Comparison of ENCODE assay signal across 30 cellular contexts in the genomic region with DNA sequence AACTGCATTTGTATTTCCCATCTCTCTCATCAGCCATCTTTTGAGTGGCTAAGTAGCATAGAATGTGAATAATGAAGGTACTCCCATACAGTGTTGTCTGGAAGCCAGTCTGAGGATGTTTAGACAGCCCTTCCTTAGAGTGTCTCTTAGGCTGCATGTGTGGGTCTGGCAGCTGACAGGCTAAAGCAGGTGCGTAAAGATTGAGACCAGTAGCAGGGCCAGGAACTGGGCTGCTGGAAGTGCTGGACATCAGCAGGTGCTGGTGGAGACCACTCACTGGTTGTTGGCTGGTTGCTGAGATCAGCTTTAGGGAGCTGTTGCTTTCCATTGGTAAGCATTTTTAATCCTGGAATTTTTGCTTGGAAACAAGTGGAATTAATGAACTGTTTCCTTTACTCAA.
"Had no signal": no experiment of that assay in that cellular context is flagged by ENCODE, and none has a peak within 500 bp of the region (broad histone marks: within the 10 kb centered on the region; RNA-seq: fewer than 3 reads in every experiment).

No MANE protein-coding gene starts in this region.

- H3K4me3 Mint-ChIP-seq: activated CD4-positive, alpha-beta T cell treated with anti-CD3 and anti-CD28 coated beads, Interleukin-2, amount 10 ng/mL, durations not matched to agents 24 days and 14 days; activated CD8-positive, alpha-beta T cell treated with anti-CD3 and anti-CD28 coated beads for 36 hours; activated naive CD8-positive, alpha-beta T cell treated with anti-CD3 and anti-CD28 coated beads for 36 hours; activated T-cell treated with anti-CD3 and anti-CD28 coated beads, Interleukin-2, amount 50 U/mL, for 72 hours; activated T-helper 17 cell treated with anti-CD3 and anti-CD28 coated beads, Interleukin-2, amount 50 U/mL, for 72 hours; T-helper 2 cell treated with Interferon-gamma antibody and Interleukin-4, amounts not matched to agents 5 μg/mL and 100 μg/mL, for 36 hours had no signal

- H3K4me1 Mint-ChIP-seq: activated CD4-positive, alpha-beta T cell treated with anti-CD3 and anti-CD28 coated beads, Interleukin-2, amount 10 ng/mL, durations not matched to agents 24 days and 14 days; activated T-helper 17 cell treated with anti-CD3 and anti-CD28 coated beads, Interleukin-2, amount 50 U/mL, for 72 hours; IgD-negative memory B cell had no signal

- H3K27me3 Mint-ChIP-seq: activated CD4-positive, alpha-beta T cell treated with anti-CD3 and anti-CD28 coated beads, Interleukin-2, amount 10 ng/mL, durations not matched to agents 24 days and 14 days; activated CD8-positive, alpha-beta T cell treated with anti-CD3 and anti-CD28 coated beads for 36 hours; activated naive CD8-positive, alpha-beta T cell treated with anti-CD3 and anti-CD28 coated beads for 36 hours; activated T-helper 17 cell treated with anti-CD3 and anti-CD28 coated beads, Interleukin-2, amount 50 U/mL, for 72 hours; IgD-negative memory B cell had no signal

- H3K9me3 Mint-ChIP-seq: activated CD4-positive, alpha-beta T cell treated with anti-CD3 and anti-CD28 coated beads, Interleukin-2, amount 10 ng/mL, durations not matched to agents 24 days and 14 days; activated CD8-positive, alpha-beta T cell treated with anti-CD3 and anti-CD28 coated beads for 36 hours; activated naive CD8-positive, alpha-beta T cell treated with anti-CD3 and anti-CD28 coated beads for 36 hours; activated T-cell treated with anti-CD3 and anti-CD28 coated beads, Interleukin-2, amount 50 U/mL, for 72 hours; activated T-helper 17 cell treated with anti-CD3 and anti-CD28 coated beads, Interleukin-2, amount 50 U/mL, for 72 hours; IgD-negative memory B cell; T-helper 2 cell treated with Interferon-gamma antibody and Interleukin-4, amounts not matched to agents 5 μg/mL and 100 μg/mL, for 36 hours had no signal

- H3K36me3 Mint-ChIP-seq: IgD-negative memory B cell had no signal

- ATAC-seq: activated CD8-positive, alpha-beta T cell treated with anti-CD3 and anti-CD28 coated beads for 36 hours; activated T-cell treated with anti-CD3 and anti-CD28 coated beads, Interleukin-2, amount 50 U/mL, for 72 hours; activated T-helper 17 cell treated with anti-CD3 and anti-CD28 coated beads, Interleukin-2, amount 50 U/mL, for 72 hours; Panc1 had no signal

- H3K36me3 ChIP-seq: brain microvascular endothelial cell, MG63 had no signal

- H3K27me3 ChIP-seq: brain microvascular endothelial cell, MG63 had no signal

- DNase-seq: activated CD4-positive, alpha-beta T cell treated with anti-CD3 and anti-CD28 coated beads, Interleukin-2, amount 10 ng/mL, durations not matched to agents 24 days and 14 days; activated CD4-positive, alpha-beta T cell treated with anti-CD3 and anti-CD28 coated beads, Interleukin-2, amount 50 U/mL, for 4 hours; activated CD8-positive, alpha-beta T cell treated with anti-CD3 and anti-CD28 coated beads for 36 hours; activated effector memory CD4-positive, alpha-beta T cell treated with anti-CD3 and anti-CD28 coated beads, Interleukin-2, amount 50 U/mL, for 16 hours; activated naive CD4-positive, alpha-beta T cell; activated naive CD4-positive, alpha-beta T cell treated with anti-CD3 and anti-CD28 coated beads, Interleukin-2, amount 50 U/mL, for 16 hours; activated naive CD8-positive, alpha-beta T cell treated with anti-CD3 and anti-CD28 coated beads for 36 hours; activated T-cell treated with anti-CD3 and anti-CD28 coated beads, Interleukin-2, amount 50 U/mL, for 1 hour; activated T-cell treated with anti-CD3 and anti-CD28 coated beads, Interleukin-2, amount 50 U/mL, for 72 hours; amniotic stem cell; aorta; brain microvascular endothelial cell; central memory CD4-positive, alpha-beta T cell; Karpas-422; KBM-7; MG63; NCI-H1048; NCI-H1417; NCI-H1694; NCI-H1930; NCI-H226; NCI-H446 treated with DMSO at 0.1 percent for 48 hours; NCI-H526 treated with DMSO at 0.1 percent for 48 hours; NCI-H774; RPMI8226 had no signal

- H3K27ac Mint-ChIP-seq: activated CD4-positive, alpha-beta T cell treated with anti-CD3 and anti-CD28 coated beads, Interleukin-2, amount 10 ng/mL, durations not matched to agents 24 days and 14 days; activated CD8-positive, alpha-beta T cell treated with anti-CD3 and anti-CD28 coated beads for 36 hours; activated naive CD8-positive, alpha-beta T cell treated with anti-CD3 and anti-CD28 coated beads for 36 hours; activated T-cell treated with anti-CD3 and anti-CD28 coated beads, Interleukin-2, amount 50 U/mL, for 72 hours; activated T-helper 17 cell treated with anti-CD3 and anti-CD28 coated beads, Interleukin-2, amount 50 U/mL, for 72 hours; IgD-negative memory B cell; T-helper 2 cell treated with Interferon-gamma antibody and Interleukin-4, amounts not matched to agents 5 μg/mL and 100 μg/mL, for 36 hours had no signal

- H3K27ac ChIP-seq: brain microvascular endothelial cell, SK-N-MC had no signal

- H3K4me3 ChIP-seq: MG63, SK-N-MC had no signal

- H3K9me3 ChIP-seq: MG63 had no signal
